ENCODE assay signal across 19 cellular contexts in the genomic region with DNA sequence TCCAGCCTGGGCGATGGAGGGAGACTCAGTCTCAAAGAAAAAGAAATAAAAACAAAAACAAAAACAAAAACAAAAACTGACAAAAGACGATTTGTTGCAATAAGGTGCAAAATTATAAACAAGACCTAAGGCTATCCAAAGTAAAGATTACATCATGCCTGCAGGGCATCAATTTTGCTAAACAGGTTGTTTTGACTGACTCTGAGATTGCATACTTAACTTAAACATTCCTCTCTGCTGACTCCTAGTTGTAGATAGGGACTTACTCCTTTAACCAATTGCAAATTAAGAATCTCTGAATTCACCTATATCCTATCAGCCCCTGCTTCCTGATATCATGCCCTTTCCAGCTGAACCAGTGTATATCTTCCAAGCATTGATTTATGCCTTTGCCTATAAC.
"Had no signal": no experiment of that assay in that cellular context is flagged by ENCODE, and none has a peak within 500 bp of the region (broad histone marks: within the 10 kb centered on the region; RNA-seq: fewer than 3 reads in every experiment).

No MANE protein-coding gene starts in this region.

- H3K27ac Mint-ChIP-seq: naive thymus-derived CD8-positive, alpha-beta T cell; type B pancreatic cell had no signal

- H3K4me1 Mint-ChIP-seq: naive thymus-derived CD8-positive, alpha-beta T cell had no signal

- H3K9me3 ChIP-seq: gastroesophageal sphincter, lower lobe of right lung, neutrophil, psoas muscle had no signal

- H3K36me3 ChIP-seq: esophagus muscularis mucosa, gastroesophageal sphincter, left ventricle myocardium inferior, lower lobe of right lung, neutrophil, sigmoid colon had no signal

- H3K4me1 ChIP-seq: esophagus muscularis mucosa, gastroesophageal sphincter, left ventricle myocardium inferior, lower lobe of right lung, psoas muscle, sigmoid colon had no signal

- DNase-seq: effector memory CD4-positive, alpha-beta T cell; glutamatergic neuron; kidney; left cardiac atrium; left ventricle myocardium inferior; lower lobe of right lung; mesenchymal stem cell; naive thymus-derived CD8-positive, alpha-beta T cell; psoas muscle; retina; sigmoid colon; stimulated activated CD4-positive, alpha-beta T cell treated with anti-CD3 and anti-CD28 coated beads, Interleukin-12 subunit alpha, Interleukin-12 subunit beta, amount 100 ng/mL, for 4 hours; stimulated activated naive CD4-positive, alpha-beta T cell treated with Interleukin-2 at 50 U/mL for 16 hours had no signal

- H3K27me3 Mint-ChIP-seq: naive thymus-derived CD8-positive, alpha-beta T cell; type B pancreatic cell had no signal

- ATAC-seq: gastroesophageal sphincter; left cardiac atrium; lower lobe of right lung; naive thymus-derived CD8-positive, alpha-beta T cell; psoas muscle had no signal

- H3K9me3 Mint-ChIP-seq: type B pancreatic cell had no signal

- H3K4me3 Mint-ChIP-seq: naive thymus-derived CD8-positive, alpha-beta T cell; type B pancreatic cell had no signal

- H3K27me3 ChIP-seq: esophagus muscularis mucosa, gastroesophageal sphincter, neutrophil, sigmoid colon had no signal

- H3K27ac ChIP-seq: epithelial cell of prostate, esophagus muscularis mucosa, gastroesophageal sphincter, left ventricle myocardium inferior, lower lobe of right lung, neutrophil, psoas muscle, sigmoid colon, skin epidermis had no signal

- H3K36me3 Mint-ChIP-seq: naive thymus-derived CD8-positive, alpha-beta T cell; type B pancreatic cell had no signal

- H3K4me3 ChIP-seq: esophagus muscularis mucosa, gastroesophageal sphincter, left ventricle myocardium inferior, lower lobe of right lung, psoas muscle, sigmoid colon, skin epidermis had no signal
